ENCODE assay signal across 21 cellular contexts in genomic region chr1:55812281-55812680, GRCh38.
A peak's percentile ranks its signal among the peaks of the same experiment; 100 is the strongest.
DNase-seq lines count a peak whose midpoint lies in the region; ATAC-seq and TF ChIP-seq lines count a peak whose summit lies in the region.
"Had no signal": no experiment of that assay in that cellular context is flagged by ENCODE, and none has a peak within 500 bp of the region (broad histone marks: within the 10 kb centered on the region; RNA-seq: fewer than 3 reads in every experiment).

No MANE protein-coding gene starts in this region.

- no peak overlapping the region for H2AFZ ChIP-seq in fibroblast of lung (ENCODE audit: low read length)
- no peak overlapping the region for H2AFZ ChIP-seq in mesenchymal stem cell (ENCODE audit: low read depth, low read length)

- TF ChIP-seq CTCF in AG10803 (conservative IDR thresholded peaks at IDR 0.05; ENCODE audit: low read length) (no peak), fibroblast of lung (conservative IDR thresholded peaks at IDR 0.05 in 1 of 2, IDR thresholded peaks at IDR 0.05 in 1 of 2; ENCODE audit: low read depth in 1 of 2, low read length in 2 of 2) (no peak)

- H3K4me2 ChIP-seq in fibroblast of lung (ENCODE audit: extremely low read depth, insufficient read depth, low read length) (no peak overlapping the region), mesenchymal stem cell (ENCODE audit: low read length, poor library complexity, severe bottlenecking) (no peak overlapping the region)

- H3K27ac ChIP-seq in fibroblast of lung (ENCODE audit: insufficient read depth, low read length) (no peak overlapping the region), mesenchymal stem cell (ENCODE audit: low read length, poor library complexity, severe bottlenecking) (no peak overlapping the region)
- H3K27ac ChIP-seq: cardiac muscle cell, upper lobe of left lung had no signal

- no peak overlapping the region for H2BK5ac ChIP-seq in mesenchymal stem cell (ENCODE audit: low read depth, low read length, poor library complexity, severe bottlenecking)

- H3K9ac ChIP-seq in fibroblast of lung (ENCODE audit: insufficient read depth, low read length) = no peak overlapping the region
- H3K9ac ChIP-seq in mesenchymal stem cell (ENCODE audit: low read length) = peak overlapping the region; percentile 16

- no peaks in the 10 kb centered on the region for H3K9me3 ChIP-seq in fibroblast of lung (ENCODE audit: control insufficient read depth, insufficient read depth, low read depth, low read length)
- H3K9me3 ChIP-seq in mesenchymal stem cell (ENCODE audit: control insufficient read depth, low read length) = peaks cover 10% of the 10 kb centered on the region
- H3K9me3 ChIP-seq: upper lobe of left lung had no signal

- no peaks in the 10 kb centered on the region for H4K20me1 ChIP-seq in fibroblast of lung (ENCODE audit: control insufficient read depth, extremely low read depth, insufficient read depth, low read length)

- H2BK12ac ChIP-seq in mesenchymal stem cell (ENCODE audit: low read length in 2 of 2) = no peak overlapping the region

- no peak overlapping the region for H4K8ac ChIP-seq in mesenchymal stem cell (ENCODE audit: low read length)

- no peak for TF ChIP-seq POLR2A in erythroblast (IDR thresholded peaks at IDR 0.05; ENCODE audit: low read length)

- H3K27me3 ChIP-seq in fibroblast of lung (ENCODE audit: control insufficient read depth, insufficient read depth, low read length) = no peaks in the 10 kb centered on the region
- no peaks in the 10 kb centered on the region for H3K27me3 ChIP-seq in mesenchymal stem cell (ENCODE audit: control insufficient read depth in 1 of 2, insufficient read depth in 1 of 2, low read length in 2 of 2)
- H3K27me3 ChIP-seq: cardiac muscle cell, upper lobe of left lung had no signal

- H4K91ac ChIP-seq in mesenchymal stem cell (ENCODE audit: low read length) = no peak overlapping the region

- H3K23ac ChIP-seq in mesenchymal stem cell (ENCODE audit: low read length in 2 of 2) = no peak overlapping the region

- H2BK15ac ChIP-seq in mesenchymal stem cell (ENCODE audit: low read depth, poor library complexity, severe bottlenecking) = no peak overlapping the region

- no peak overlapping the region for H3K18ac ChIP-seq in mesenchymal stem cell (ENCODE audit: low read depth in 1 of 2, low read length in 2 of 2)

- H3K14ac ChIP-seq in mesenchymal stem cell (ENCODE audit: low read length in 2 of 2) = no peak overlapping the region

- H3K79me2 ChIP-seq in fibroblast of lung (ENCODE audit: control insufficient read depth, insufficient read depth, low read length) = no peaks in the 10 kb centered on the region

- no peaks in the 10 kb centered on the region for H3K79me1 ChIP-seq in mesenchymal stem cell (replicated peaks; ENCODE audit: low read length, poor library complexity, severe bottlenecking)

- H2AK5ac ChIP-seq in mesenchymal stem cell (ENCODE audit: low read length, severe bottlenecking) = no peak overlapping the region

- H2BK120ac ChIP-seq in mesenchymal stem cell (ENCODE audit: low read depth, low read length) = no peak overlapping the region

- H3K4me3 ChIP-seq in AG10803 (ENCODE audit: low read length) = no peak overlapping the region
- H3K4me3 ChIP-seq in fibroblast of lung (replicated peaks in 1 of 4; ENCODE audit: control extremely low read depth in 1 of 4, insufficient read depth in 1 of 4, low read depth in 3 of 4, low read length in 4 of 4) = no peak overlapping the region
- H3K4me3 ChIP-seq in mesenchymal stem cell (ENCODE audit: insufficient read depth in 1 of 2, low read depth in 1 of 2, low read length in 2 of 2) = no peak overlapping the region
- H3K4me3 ChIP-seq: cardiac muscle cell, upper lobe of left lung had no signal

- H3K4ac ChIP-seq in mesenchymal stem cell (ENCODE audit: low read depth in 1 of 2, low read length in 2 of 2) = no peak overlapping the region

- H3K4me1 ChIP-seq in fibroblast of lung (ENCODE audit: control insufficient read depth, extremely low read depth, insufficient read depth, low read length) = peaks cover 13% of the 10 kb centered on the region
- H3K4me1 ChIP-seq in mesenchymal stem cell (ENCODE audit: control insufficient read depth, insufficient read depth, low read depth, low read length) = no peaks in the 10 kb centered on the region

- no peaks in the 10 kb centered on the region for H3K36me3 ChIP-seq in fibroblast of lung (ENCODE audit: control insufficient read depth, insufficient read depth, low read length)
- H3K36me3 ChIP-seq in mesenchymal stem cell (ENCODE audit: control insufficient read depth in 1 of 2, insufficient read depth in 2 of 2, low read depth in 1 of 2, low read length in 2 of 2) = no peaks in the 10 kb centered on the region
- H3K36me3 ChIP-seq: cardiac muscle cell, upper lobe of left lung had no signal

- DNase-seq in AG10803 (ENCODE audit: low read depth) (peak; percentile 30), M059J (ENCODE audit: low read depth) (peak; percentile 56), fibroblast of lung (ENCODE audit: low read depth in 2 of 2) (peak; percentile 39 to 45), mesenchymal stem cell (no peak), T1000 (lab: John Stamatoyannopoulos, UW) (no peak), erythroblast (lab: John Stamatoyannopoulos, UW) (no peak)
- DNase-seq in activated effector memory CD4-positive, alpha-beta T cell treated with anti-CD3 and anti-CD28 coated beads, Interleukin-2, amount 50 U/mL, for 16 hours = no peak
- DNase-seq: activated CD8-positive, alpha-beta memory T cell treated with anti-CD3 and anti-CD28 coated beads for 24 hours; activated naive CD8-positive, alpha-beta T cell treated with anti-CD3 and anti-CD28 coated beads for 36 hours; CD4-positive, alpha-beta memory T cell; DND-41; effector memory CD4-positive, alpha-beta T cell; H9; KG1; NCI-H1048; NCI-H2107; NCI-H69; stimulated activated naive B cell treated with anti-CD40 and anti-IgM and Interleukin-4, amounts not matched to agents 10 μg/mL and 1 μg/mL and 100 μg/mL, for 72 hours; upper lobe of left lung had no signal

- ATAC-seq in HG02759 (IDR thresholded peaks at IDR 0.05; ENCODE audit: unreplicated experiment) = no peak
- ATAC-seq: stimulated activated naive B cell treated with anti-CD40 and anti-IgM and Interleukin-4, amounts not matched to agents 10 μg/mL and 1 μg/mL and 100 μg/mL, for 72 hours had no signal

Comparison
In these comparisons a context has a peak if more than half of its experiments do, and no peak if none do; other contexts are left out.
1. DNase-seq: peak in AG10803 (single experiment), M059J (single experiment) and fibroblast of lung (2 of 2); none in mesenchymal stem cell (single experiment), T1000 (single experiment), activated effector memory CD4-positive, alpha-beta T cell treated with anti-CD3 and anti-CD28 coated beads, Interleukin-2, amount 50 U/mL, for 16 hours (single experiment) and erythroblast (0 of 2).